22 cellular contexts compared by ENCODE assay signal in genomic region chr3:87448559-87448958, GRCh38.
DNase-seq lines count a peak whose midpoint lies in the region; ATAC-seq, FAIRE-seq and TF ChIP-seq lines count a peak whose summit lies in the region.
"Had no signal": no experiment of that assay in that cellular context is flagged by ENCODE, and none has a peak within 500 bp of the region (broad histone marks: within the 10 kb centered on the region; RNA-seq: fewer than 3 reads in every experiment).

No MANE protein-coding gene starts in this region.

- H3K27ac ChIP-seq in H1 (ENCODE audit: low read depth, low read length) = no peak overlapping the region
- H3K27ac ChIP-seq: A549 had no signal

- no peak overlapping the region for H3K56ac ChIP-seq in H1 (replicated peaks; ENCODE audit: insufficient read length, low read depth, low read length)

- H3K23ac ChIP-seq in H1 (ENCODE audit: insufficient read length) = no peak overlapping the region

- H2BK12ac ChIP-seq in H1 (ENCODE audit: low read depth, low read length) = no peak overlapping the region

- peak; percentile 16 for DNase-seq in LoVo (ENCODE audit: low spot score)
- no peak for DNase-seq in H1 (ENCODE audit: low read depth in 1 of 2, low spot score in 2 of 2)
- peak; percentile 1 for DNase-seq in left kidney (ENCODE audit: low read depth, low spot score)
- no peak for DNase-seq in activated naive CD4-positive, alpha-beta T cell treated with Interleukin-2 at 50 U/mL for 16 hours
- DNase-seq in BE2C = no peak
- DNase-seq: 8988T; ACHN; AML-193; C1 segment of cervical spinal cord; Calu3; CD4-positive, alpha-beta memory T cell; COR-L47; DMS53; DMS79 treated with DMSO at 0.1 percent for 48 hours; GF-D8; HFFc6 had no signal

- H3K9me3 ChIP-seq in H1 (ENCODE audit: insufficient read depth in 2 of 2, low read depth in 1 of 2, low read length in 1 of 2) (no peaks in the 10 kb centered on the region), BE2C (no peaks in the 10 kb centered on the region)
- H3K9me3 ChIP-seq: HAP-1 had no signal

- H3K4me3 ChIP-seq in H1 (ENCODE audit: extremely low read depth in 1 of 4, insufficient read depth in 2 of 4, low read depth in 3 of 4, low read length in 4 of 4) (no peak overlapping the region), BE2C (ENCODE audit: low read depth, low read length) (no peak overlapping the region)
- H3K4me3 ChIP-seq: A549, GM23338, HAP-1 had no signal

- H3K4me1 ChIP-seq in H1 (replicated peaks in 1 of 4; ENCODE audit: control insufficient read depth in 3 of 4, insufficient read depth in 4 of 4, low read length in 3 of 4) = no peaks in the 10 kb centered on the region
- H3K4me1 ChIP-seq in BE2C = no peaks in the 10 kb centered on the region
- H3K4me1 ChIP-seq: A549, HAP-1 had no signal

- no peak overlapping the region for H2BK120ac ChIP-seq in H1 (replicated peaks; ENCODE audit: low read depth, low read length)

- H3K18ac ChIP-seq in H1 (ENCODE audit: extremely low read depth, low read length) = no peak overlapping the region

- H2AK5ac ChIP-seq in H1 (ENCODE audit: low read depth, low read length) = no peak overlapping the region

- no peaks in the 10 kb centered on the region for H3K36me3 ChIP-seq in H1 (ENCODE audit: control insufficient read depth in 2 of 4, insufficient read depth in 4 of 4, low read length in 3 of 4)
- H3K36me3 ChIP-seq in BE2C = no peaks in the 10 kb centered on the region
- H3K36me3 ChIP-seq: HAP-1 had no signal

- H3K4ac ChIP-seq in H1 (replicated peaks; ENCODE audit: insufficient read length, low read depth, low read length) = no peak overlapping the region

- no peak for FAIRE-seq in H1 (lab: Jason Lieb, UNC)
- FAIRE-seq: GM19239, H54 had no signal

- no peak overlapping the region for H3K4me2 ChIP-seq in H1 (ENCODE audit: insufficient read depth in 1 of 2, low read depth in 2 of 2, low read length in 2 of 2)
- H3K4me2 ChIP-seq: A549, GM23338 had no signal

- no peak overlapping the region for H4K5ac ChIP-seq in H1 (ENCODE audit: insufficient read length, low read depth, low read length)

- H3K14ac ChIP-seq in H1 (ENCODE audit: insufficient read length) = no peak overlapping the region

- H2AFZ ChIP-seq in H1 (ENCODE audit: low read length) = 0 out of 2 replicates have a peak overlapping the region, but pooled peaks have one; percentile 16
- H2AFZ ChIP-seq: GM23338 had no signal

- H4K91ac ChIP-seq in H1 (replicated peaks; ENCODE audit: insufficient read length, low read length) = no peak overlapping the region

- TF ChIP-seq RAD21 in H1 (IDR thresholded peaks at IDR 0.05 in 1 of 2, conservative IDR thresholded peaks at IDR 0.05 in 1 of 2; ENCODE audit: low read depth in 2 of 2, low read length in 2 of 2) = no peak

- H3K27me3 ChIP-seq in H1 (replicated peaks in 1 of 4; ENCODE audit: control insufficient read depth in 3 of 4, extremely low read depth in 1 of 4, insufficient read depth in 3 of 4, low read length in 3 of 4) = no peaks in the 10 kb centered on the region
- no peaks in the 10 kb centered on the region for H3K27me3 ChIP-seq in BE2C

- H2BK5ac ChIP-seq in H1 (ENCODE audit: low read depth, low read length) = no peak overlapping the region

- TF ChIP-seq POLR2A in H1 (IDR thresholded peaks at IDR 0.05; ENCODE audit: control extremely low read depth in 1 of 2, low read depth in 2 of 2, low read length in 2 of 2) = no peak

- no peak for TF ChIP-seq EP300 in H1 (IDR thresholded peaks at IDR 0.05; ENCODE audit: borderline replicate concordance in 1 of 2, low read depth in 2 of 2, low read length in 2 of 2)

- H4K20me1 ChIP-seq in H1 (replicated peaks in 1 of 2; ENCODE audit: control insufficient read depth in 1 of 2, insufficient read depth in 2 of 2, low read length in 2 of 2) = no peaks in the 10 kb centered on the region

- no peak overlapping the region for H3K9ac ChIP-seq in H1 (replicated peaks in 1 of 4; ENCODE audit: extremely low read depth in 1 of 4, low read depth in 3 of 4, low read length in 3 of 4)

- ATAC-seq in GM21381 (IDR thresholded peaks at IDR 0.05; ENCODE audit: unreplicated experiment) = no peak
- ATAC-seq: A549, GM23338 had no signal

- TF ChIP-seq CTCF in H1 (IDR thresholded peaks at IDR 0.05; ENCODE audit: control extremely low read depth in 1 of 3, insufficient read depth in 1 of 3, low read depth in 1 of 3, low read length in 3 of 3) (no peak), BE2C (IDR thresholded peaks at IDR 0.05; ENCODE audit: low read depth, low read length) (no peak)

- CTCF ChIA-PET in H1 (lab: Charles Lee; ENCODE audit: partially characterized antibody) = interaction anchor here (0.9 to 1.0 kb wide), 2 partner anchors 18 to 54 kb away, joined by 3 to 4 read pairs; no protein-coding TSS in a partner anchor

- H3K79me2 ChIP-seq in H1 (ENCODE audit: control insufficient read depth in 1 of 2, insufficient read depth in 2 of 2, low read length in 2 of 2) = no peaks in the 10 kb centered on the region

- no peak overlapping the region for H2BK15ac ChIP-seq in H1 (ENCODE audit: low read length)

- no peaks in the 10 kb centered on the region for H3K79me1 ChIP-seq in H1 (ENCODE audit: low read depth, low read length)

- no peak overlapping the region for H2BK20ac ChIP-seq in H1 (ENCODE audit: low read length)

- no peaks in the 10 kb centered on the region for H3K23me2 ChIP-seq in H1 (ENCODE audit: low read depth, low read length)

- POLR2A ChIA-PET in H1 (lab: Charles Lee; ENCODE audit: partially characterized antibody) = no interaction called here

- H4K8ac ChIP-seq in H1 (ENCODE audit: extremely low read depth, insufficient read depth, low read length) = no peak overlapping the region

TF ChIP-seq in H1, 55 proteins besides CTCF, POLR2A, EP300 and RAD21:
- TF ChIP-seq HDAC2 (IDR thresholded peaks at IDR 0.05; ENCODE audit: borderline replicate concordance in 1 of 2, low read depth in 2 of 2, low read length in 2 of 2) (no peak), E2F6 (IDR thresholded peaks at IDR 0.05) (no peak)

Comparison
In these comparisons a context has a peak if more than half of its experiments do, and no peak if none do; other contexts are left out.
1. DNase-seq: peak in LoVo (single experiment) and left kidney (single experiment); none in H1 (0 of 2), activated naive CD4-positive, alpha-beta T cell treated with Interleukin-2 at 50 U/mL for 16 hours (single experiment) and BE2C (single experiment).